Comparison of ENCODE assay signal across 10 cellular contexts in genomic region chr5:115623632-115624031, GRCh38. TPM values are rescaled to one million over a fixed set of nuclear protein-coding genes. Genes with fewer than 3 reads are reported as not detected.
DNase-seq lines count a peak whose midpoint lies in the region; ATAC-seq and TF ChIP-seq lines count a peak whose summit lies in the region.
"Had no signal": no experiment of that assay in that cellular context is flagged by ENCODE, and none has a peak within 500 bp of the region (broad histone marks: within the 10 kb centered on the region; RNA-seq: fewer than 3 reads in every experiment).

No MANE protein-coding gene starts in this region.

- peak overlapping the region; percentile 86 for H3K4me2 ChIP-seq in DND-41 (ENCODE audit: insufficient read depth, low read length)
- H3K4me2 ChIP-seq in OCI-LY7 (ENCODE audit: low read length): peak overlapping the region; percentile 95
- H3K4me2 ChIP-seq in fibroblast of lung (ENCODE audit: extremely low read depth, insufficient read depth, low read length): peak overlapping the region; percentile 99

- no peaks in the 10 kb centered on the region for H3K9me2 ChIP-seq in OCI-LY7 (ENCODE audit: insufficient read depth, low read length)

- H4K20me1 ChIP-seq in DND-41 (ENCODE audit: insufficient read depth, low read length): peaks cover 35% of the 10 kb centered on the region; the same call in 1 of the 2 replicates
- peaks cover 29% of the 10 kb centered on the region for H4K20me1 ChIP-seq in OCI-LY7 (ENCODE audit: insufficient read depth, low read length)
- H4K20me1 ChIP-seq in fibroblast of lung (ENCODE audit: control insufficient read depth, extremely low read depth, insufficient read depth, low read length): peaks cover 5% of the 10 kb centered on the region

- peaks cover 41% of the 10 kb centered on the region for H3K4me1 ChIP-seq in DND-41 (ENCODE audit: insufficient read depth, low read length)
- H3K4me1 ChIP-seq in OCI-LY7 (ENCODE audit: insufficient read depth, low read length, poor library complexity, severe bottlenecking): peaks cover 39% of the 10 kb centered on the region
- H3K4me1 ChIP-seq in fibroblast of lung (ENCODE audit: control insufficient read depth, extremely low read depth, insufficient read depth, low read length): peaks cover 2% of the 10 kb centered on the region
- peaks cover 21% of the 10 kb centered on the region for H3K4me1 ChIP-seq in rectal smooth muscle tissue (ENCODE audit: control insufficient read depth, insufficient read depth, low read length)

- intact Hi-C loops in OCI-LY7 (cut with micrococcal nuclease; ENCODE audit: unreplicated experiment): loop anchor here (10.0 kb wide), 1 partner anchor 1281 kb away; no protein-coding TSS in a partner anchor

- BruUV-seq in OCI-LY7 (replicated peaks; lab: Mats Ljungman, UMichigan): no TSS peak

- H3K27ac ChIP-seq in DND-41 (ENCODE audit: low read length) (peak overlapping the region; percentile 93; the same call in 1 of the 2 replicates), OCI-LY7 (ENCODE audit: low read depth, low read length, poor library complexity, severe bottlenecking) (no peak overlapping the region), fibroblast of lung (ENCODE audit: insufficient read depth, low read length) (no peak overlapping the region), rectal smooth muscle tissue (ENCODE audit: low read depth, low read length) (no peak overlapping the region)

- H3K9me3 ChIP-seq in DND-41 (ENCODE audit: insufficient read depth, low read length, severe bottlenecking) (no peaks in the 10 kb centered on the region), OCI-LY7 (ENCODE audit: low read length) (no peaks in the 10 kb centered on the region), fibroblast of lung (ENCODE audit: control insufficient read depth, insufficient read depth, low read depth, low read length) (no peaks in the 10 kb centered on the region)

- CTCF ChIA-PET in OCI-LY7 (lab: Charles Lee; ENCODE audit: unreplicated experiment): interaction anchor here (0.7 kb wide), 1 partner anchor 9 kb away, joined by 3 read pairs; no protein-coding TSS in a partner anchor

- H3K27me3 ChIP-seq in DND-41 (ENCODE audit: insufficient read depth, low read length, poor library complexity) (no peaks in the 10 kb centered on the region), fibroblast of lung (ENCODE audit: control insufficient read depth, insufficient read depth, low read length) (no peaks in the 10 kb centered on the region), rectal smooth muscle tissue (ENCODE audit: control insufficient read depth, insufficient read depth, low read length) (no peaks in the 10 kb centered on the region)

- ATAC-seq in DND-41 (ENCODE audit: insufficient read depth, low read depth) (no peak), left lobe of liver (no peak), HG03442 (IDR thresholded peaks at IDR 0.05; ENCODE audit: unreplicated experiment) (no peak)

- H2AFZ ChIP-seq in DND-41 (ENCODE audit: low read depth, low read length) (no peak overlapping the region), OCI-LY7 (ENCODE audit: low read length) (no peak overlapping the region), fibroblast of lung (ENCODE audit: low read length) (no peak overlapping the region)

- H3K4me3 ChIP-seq in DND-41 (ENCODE audit: low read depth in 1 of 2, low read length in 2 of 2) (peak overlapping the region; percentile 62 to 84; a peak in 3 of 4 replicates), OCI-LY7 (ENCODE audit: low read depth, low read length, poor library complexity, severe bottlenecking) (peak overlapping the region; percentile 94), fibroblast of lung (replicated peaks in 1 of 4; ENCODE audit: control extremely low read depth in 1 of 4, insufficient read depth in 1 of 4, low read depth in 3 of 4, low read length in 4 of 4) (peak overlapping the region; percentile 72 to 89 (median 82)), rectal smooth muscle tissue (ENCODE audit: low read length) (peak overlapping the region; percentile 98)

- TF ChIP-seq CTCF in DND-41 (IDR thresholded peaks at IDR 0.05; ENCODE audit: borderline replicate concordance, extremely low read depth, low read length, poor library complexity, severe bottlenecking): no peak
- no peak for TF ChIP-seq CTCF in OCI-LY7 (conservative IDR thresholded peaks at IDR 0.05; ENCODE audit: low read length)
- no peak for TF ChIP-seq CTCF in fibroblast of lung (conservative IDR thresholded peaks at IDR 0.05 in 1 of 2, IDR thresholded peaks at IDR 0.05 in 1 of 2; ENCODE audit: low read depth in 1 of 2, low read length in 2 of 2)

- DNase-seq in DND-41 (no peak), OCI-LY7 (ENCODE audit: low spot score) (no peak), fibroblast of lung (ENCODE audit: low read depth in 2 of 2) (no peak), GF-D8 (lab: John Stamatoyannopoulos, UW) (no peak), left lobe of liver (ENCODE audit: low spot score) (no peak), NCI-H1048 (lab: John Stamatoyannopoulos, UW) (no peak)
- DNase-seq: cerebellar nuclear complex, NCI-H82 had no signal

- H3K79me2 ChIP-seq in DND-41 (ENCODE audit: insufficient read depth, low read length): peaks cover 70% of the 10 kb centered on the region
- peaks cover 67% of the 10 kb centered on the region for H3K79me2 ChIP-seq in OCI-LY7 (ENCODE audit: insufficient read depth, low read depth, low read length)
- peaks cover 56% of the 10 kb centered on the region for H3K79me2 ChIP-seq in fibroblast of lung (ENCODE audit: control insufficient read depth, insufficient read depth, low read length)

- H3K9ac ChIP-seq in DND-41 (ENCODE audit: low read depth, low read length) (peak overlapping the region; percentile 95), fibroblast of lung (ENCODE audit: insufficient read depth, low read length) (no peak overlapping the region), rectal smooth muscle tissue (ENCODE audit: low read length) (no peak overlapping the region)

- POLR2A ChIA-PET in OCI-LY7 (lab: Charles Lee): interaction anchor here (0.7 to 2.6 kb wide), 9 partner anchors 8 to 1286 kb away, joined by 3 to 21 read pairs (median 3); no protein-coding TSS in a partner anchor

- peaks cover 47% of the 10 kb centered on the region for H3K36me3 ChIP-seq in DND-41 (ENCODE audit: insufficient read depth, low read length)
- H3K36me3 ChIP-seq in OCI-LY7 (ENCODE audit: insufficient read depth, low read length): peaks cover 50% of the 10 kb centered on the region
- H3K36me3 ChIP-seq in fibroblast of lung (ENCODE audit: control insufficient read depth, insufficient read depth, low read length): peaks cover 2% of the 10 kb centered on the region
- H3K36me3 ChIP-seq in rectal smooth muscle tissue (ENCODE audit: control insufficient read depth, insufficient read depth, low read length): no peaks in the 10 kb centered on the region

RNA-seq across cellular contexts. Expression of gene TMED7, which starts 2.2 kb away (rescaled TPM):
- total RNA-seq in OCI-LY7 (2014; rRNA removed; shearing (Covaris generic)): 50.9 and 55.1 TPM in 2 replicates
- 31.7 and 35.8 TPM in 2 replicates for total RNA-seq in OCI-LY7 (2022)
- total RNA-seq in fibroblast of lung: 82.2 and 104 TPM in 2 replicates
- polyA plus RNA-seq in fibroblast of lung: 109 and 154 TPM in 2 replicates
- 60.9 and 86.3 TPM in 2 replicates for polyA plus RNA-seq in fibroblast of lung (2012)
- 16.4 and 28.3 TPM in 2 replicates for polyA minus RNA-seq in fibroblast of lung (ENCODE audit: low replicate concordance)
- total RNA-seq in left lobe of liver: 113 TPM

RNA-seq across cellular contexts. Expression of gene TICAM2, which starts 21.4 kb away (rescaled TPM):
- total RNA-seq in OCI-LY7 (2014; rRNA removed; shearing (Covaris generic)): not detected in 2 replicates
- total RNA-seq in OCI-LY7 (2022) (0.65 and 0.87 TPM in 2 replicates), fibroblast of lung (4.1 and 8.8 TPM in 2 replicates), left lobe of liver (2.1 TPM)
- polyA plus RNA-seq in fibroblast of lung: 8.1 and 10.3 TPM in 2 replicates
- polyA plus RNA-seq in fibroblast of lung (2012): 10.1 and 10.4 TPM in 2 replicates
- 0.08 and 0.19 TPM in 2 replicates for polyA minus RNA-seq in fibroblast of lung (ENCODE audit: low replicate concordance)
